8 cellular contexts compared by ENCODE assay signal in genomic region chr17:42132941-42133340, GRCh38. TPM values are rescaled to one million over a fixed set of nuclear protein-coding genes. Genes with fewer than 3 reads are reported as not detected.
A peak's percentile ranks its signal among the peaks of the same experiment; 100 is the strongest.
DNase-seq lines count a peak whose midpoint lies in the region; ATAC-seq and TF ChIP-seq lines count a peak whose summit lies in the region.

No MANE protein-coding gene starts in this region.

- peak overlapping the region; percentile 72 for H3K27ac Mint-ChIP-seq in activated CD8-positive, alpha-beta memory T cell treated with anti-CD3 and anti-CD28 coated beads, Interleukin-2, amount 10 ng/mL, durations not matched to agents 7 days and 5 days
- peak overlapping the region; percentile 43 for H3K27ac Mint-ChIP-seq in activated CD8-positive, alpha-beta T cell treated with anti-CD3 and anti-CD28 coated beads for 36 hours

- H3K4me2 ChIP-seq in MM.1S (ENCODE audit: low read depth, low read length) = peak overlapping the region; percentile 23; the same call in 1 of the 2 replicates

- DNase-seq in activated CD8-positive, alpha-beta memory T cell treated with anti-CD3 and anti-CD28 coated beads, Interleukin-2, amount 10 ng/mL, durations not matched to agents 7 days and 5 days = no peak
- no peak for DNase-seq in activated CD8-positive, alpha-beta memory T cell treated with anti-CD3 and anti-CD28 coated beads, Interleukin-2, amount 50 U/mL, for 4 hours
- DNase-seq in MM.1S (peak; percentile 66), globus pallidus (ENCODE audit: low spot score) (peak; percentile 88), sciatic nerve (ENCODE audit: low spot score) (no peak), activated gamma-delta T cell treated with Interleukin-2 at 50 U/mL for 16 hours (no peak)
- DNase-seq in activated CD8-positive, alpha-beta T cell treated with anti-CD3 and anti-CD28 coated beads for 36 hours = peak; percentile 47

- H3K36me3 ChIP-seq in MM.1S (replicated peaks; ENCODE audit: insufficient read depth, low read length) = peaks cover 7% of the 10 kb centered on the region

- H3K9me2 ChIP-seq in MM.1S (replicated peaks; ENCODE audit: insufficient read depth, low read length) = no peaks in the 10 kb centered on the region

- peak overlapping the region; percentile 56; the same call in 1 of the 2 replicates for H3K27ac ChIP-seq in MM.1S (ENCODE audit: low read length)

- H3K27me3 Mint-ChIP-seq in activated CD8-positive, alpha-beta memory T cell treated with anti-CD3 and anti-CD28 coated beads, Interleukin-2, amount 10 ng/mL, durations not matched to agents 7 days and 5 days = no peaks in the 10 kb centered on the region
- H3K27me3 Mint-ChIP-seq in activated CD8-positive, alpha-beta T cell treated with anti-CD3 and anti-CD28 coated beads for 36 hours = no peaks in the 10 kb centered on the region

- H4K20me1 ChIP-seq in MM.1S (ENCODE audit: insufficient read depth, low read length) = no peaks in the 10 kb centered on the region

- CTCF ChIA-PET in activated CD8-positive, alpha-beta memory T cell treated with anti-CD3 and anti-CD28 coated beads, Interleukin-2, amount 10 ng/mL, durations not matched to agents 7 days and 5 days (lab: Charles Lee) = interaction anchor here (0.7 to 4.8 kb wide), 2 partner anchors 13 to 48 kb away, joined by 4 to 16 read pairs; partner anchors contain the start of gene KCNH4
- CTCF ChIA-PET in activated CD8-positive, alpha-beta T cell treated with anti-CD3 and anti-CD28 coated beads for 36 hours (lab: Charles Lee) = interaction anchor here (0.9 to 2.5 kb wide), 3 partner anchors 14 to 270 kb away, joined by 3 to 7 read pairs (median 4); no protein-coding TSS in a partner anchor

- peak; percentile 61 for ATAC-seq in activated CD8-positive, alpha-beta memory T cell treated with anti-CD3 and anti-CD28 coated beads, Interleukin-2, amount 10 ng/mL, durations not matched to agents 7 days and 5 days
- peak; percentile 62 for ATAC-seq in activated CD8-positive, alpha-beta T cell treated with anti-CD3 and anti-CD28 coated beads for 36 hours
- ATAC-seq in sciatic nerve (peak; percentile 62), HG03045 (IDR thresholded peaks at IDR 0.05; ENCODE audit: unreplicated experiment) (no peak)

- peaks cover 70% of the 10 kb centered on the region for H3K79me2 ChIP-seq in MM.1S (ENCODE audit: low read length)

- H3K27me3 ChIP-seq in MM.1S (replicated peaks; ENCODE audit: insufficient read depth, low read length) = no peaks in the 10 kb centered on the region

- no peak overlapping the region for H3K9ac ChIP-seq in MM.1S (ENCODE audit: low read length)

- H3F3A ChIP-seq in MM.1S (ENCODE audit: insufficient read depth, low read length) = peaks cover 20% of the 10 kb centered on the region

- intact Hi-C loops in activated CD8-positive, alpha-beta T cell treated with anti-CD3 and anti-CD28 coated beads for 36 hours (cut with micrococcal nuclease) = no loop called here
- intact Hi-C loops in sciatic nerve (cut with DNase I) = no loop called here

- TF ChIP-seq CTCF in MM.1S (IDR thresholded peaks at IDR 0.05; ENCODE audit: low read length) = no peak
- TF ChIP-seq CTCF in activated CD8-positive, alpha-beta T cell treated with anti-CD3 and anti-CD28 coated beads for 36 hours (IDR thresholded peaks at IDR 0.05) = no peak

- POLR2A ChIA-PET in activated CD8-positive, alpha-beta T cell treated with anti-CD3 and anti-CD28 coated beads for 36 hours (lab: Charles Lee) = interaction anchor here (1.1 to 5.6 kb wide), 2 partner anchors 11 to 136 kb away, joined by 3 to 24 read pairs; partner anchors contain the start of genes HSPB9 and KAT2A

- no peak overlapping the region for H2AFZ ChIP-seq in MM.1S (ENCODE audit: low read length)

- H3K4me3 Mint-ChIP-seq in activated CD8-positive, alpha-beta memory T cell treated with anti-CD3 and anti-CD28 coated beads, Interleukin-2, amount 10 ng/mL, durations not matched to agents 7 days and 5 days = no peak overlapping the region
- H3K4me3 Mint-ChIP-seq in activated CD8-positive, alpha-beta T cell treated with anti-CD3 and anti-CD28 coated beads for 36 hours = no peak overlapping the region

- H3K4me1 Mint-ChIP-seq in activated CD8-positive, alpha-beta memory T cell treated with anti-CD3 and anti-CD28 coated beads, Interleukin-2, amount 10 ng/mL, durations not matched to agents 7 days and 5 days = peaks cover 52% of the 10 kb centered on the region
- H3K4me1 Mint-ChIP-seq in activated CD8-positive, alpha-beta T cell treated with anti-CD3 and anti-CD28 coated beads for 36 hours (ENCODE audit: low read depth) = peaks cover 59% of the 10 kb centered on the region

- H3K4me1 ChIP-seq in MM.1S (ENCODE audit: low read length) = peaks cover 27% of the 10 kb centered on the region

- no peak overlapping the region for H3K4me3 ChIP-seq in MM.1S (ENCODE audit: low read length)

- H3K9me3 Mint-ChIP-seq in activated CD8-positive, alpha-beta memory T cell treated with anti-CD3 and anti-CD28 coated beads, Interleukin-2, amount 10 ng/mL, durations not matched to agents 7 days and 5 days (ENCODE audit: low read depth) = no peaks in the 10 kb centered on the region
- H3K9me3 Mint-ChIP-seq in activated CD8-positive, alpha-beta T cell treated with anti-CD3 and anti-CD28 coated beads for 36 hours = no peaks in the 10 kb centered on the region

- peaks cover 24% of the 10 kb centered on the region for H3K36me3 Mint-ChIP-seq in activated CD8-positive, alpha-beta memory T cell treated with anti-CD3 and anti-CD28 coated beads, Interleukin-2, amount 10 ng/mL, durations not matched to agents 7 days and 5 days
- H3K36me3 Mint-ChIP-seq in activated CD8-positive, alpha-beta T cell treated with anti-CD3 and anti-CD28 coated beads for 36 hours (ENCODE audit: low read depth) = peaks cover 21% of the 10 kb centered on the region

- H3K9me3 ChIP-seq in MM.1S (replicated peaks; ENCODE audit: insufficient read depth, low read length) = no peaks in the 10 kb centered on the region

RNA-seq across cellular contexts. Expression of gene HSPB9, which starts 10.3 kb away (rescaled TPM):
- under 1 TPM in 1 of 2 experiments, not detected in 1; 0.58 TPM for total RNA-seq in activated CD8-positive, alpha-beta memory T cell treated with anti-CD3 and anti-CD28 coated beads, Interleukin-2, amount 10 ng/mL, durations not matched to agents 7 days and 5 days
- under 1 TPM in 1 of 2 experiments, not detected in 1; 0.41 TPM for total RNA-seq in activated CD8-positive, alpha-beta T cell treated with anti-CD3 and anti-CD28 coated beads for 36 hours
- total RNA-seq in sciatic nerve = not detected

RNA-seq across cellular contexts. Expression of gene KAT2A, which starts 11.8 kb away (rescaled TPM):
- 10 to 100 TPM; 49.0 to 58.2 TPM for total RNA-seq in activated CD8-positive, alpha-beta memory T cell treated with anti-CD3 and anti-CD28 coated beads, Interleukin-2, amount 10 ng/mL, durations not matched to agents 7 days and 5 days
- 10 to 100 TPM; 49.2 to 50.2 TPM for total RNA-seq in activated CD8-positive, alpha-beta T cell treated with anti-CD3 and anti-CD28 coated beads for 36 hours
- total RNA-seq in sciatic nerve = 58.0 TPM

RNA-seq across cellular contexts. Expression of gene DHX58, which starts 20.4 kb away (rescaled TPM):
- 100 to 1,000 TPM in 1 of 2 experiments, 10 to 100 TPM in 1; 65.8 to 105 TPM for total RNA-seq in activated CD8-positive, alpha-beta memory T cell treated with anti-CD3 and anti-CD28 coated beads, Interleukin-2, amount 10 ng/mL, durations not matched to agents 7 days and 5 days
- 10 to 100 TPM; 31.7 to 36.2 TPM for total RNA-seq in activated CD8-positive, alpha-beta T cell treated with anti-CD3 and anti-CD28 coated beads for 36 hours
- 24.8 TPM for total RNA-seq in sciatic nerve

RNA-seq across cellular contexts. Expression of gene RAB5C, which starts 21.8 kb away (rescaled TPM):
- total RNA-seq in activated CD8-positive, alpha-beta memory T cell treated with anti-CD3 and anti-CD28 coated beads, Interleukin-2, amount 10 ng/mL, durations not matched to agents 7 days and 5 days = 10 to 100 TPM; 86.9 to 99.4 TPM
- 10 to 100 TPM; 30.7 to 32.5 TPM for total RNA-seq in activated CD8-positive, alpha-beta T cell treated with anti-CD3 and anti-CD28 coated beads for 36 hours
- total RNA-seq in sciatic nerve = 96.1 TPM

RNA-seq across cellular contexts. Expression of gene ZNF385C, which starts 34.7 kb away (rescaled TPM):
- under 1 TPM; 0.12 to 0.18 TPM for total RNA-seq in activated CD8-positive, alpha-beta memory T cell treated with anti-CD3 and anti-CD28 coated beads, Interleukin-2, amount 10 ng/mL, durations not matched to agents 7 days and 5 days
- total RNA-seq in activated CD8-positive, alpha-beta T cell treated with anti-CD3 and anti-CD28 coated beads for 36 hours = 1 to 10 TPM; 1.3 TPM
- 3.0 TPM for total RNA-seq in sciatic nerve

Comparison
In these comparisons a context has a peak if more than half of its experiments do, and no peak if none do; other contexts are left out.
1. DNase-seq: peak in MM.1S (single experiment), activated CD8-positive, alpha-beta T cell treated with anti-CD3 and anti-CD28 coated beads for 36 hours (single experiment) and globus pallidus (single experiment); none in activated CD8-positive, alpha-beta memory T cell treated with anti-CD3 and anti-CD28 coated beads, Interleukin-2, amount 10 ng/mL, durations not matched to agents 7 days and 5 days (single experiment), activated CD8-positive, alpha-beta memory T cell treated with anti-CD3 and anti-CD28 coated beads, Interleukin-2, amount 50 U/mL, for 4 hours (single experiment), sciatic nerve (single experiment) and activated gamma-delta T cell treated with Interleukin-2 at 50 U/mL for 16 hours (single experiment).